8 cellular contexts compared by ENCODE assay signal in the genomic region with DNA sequence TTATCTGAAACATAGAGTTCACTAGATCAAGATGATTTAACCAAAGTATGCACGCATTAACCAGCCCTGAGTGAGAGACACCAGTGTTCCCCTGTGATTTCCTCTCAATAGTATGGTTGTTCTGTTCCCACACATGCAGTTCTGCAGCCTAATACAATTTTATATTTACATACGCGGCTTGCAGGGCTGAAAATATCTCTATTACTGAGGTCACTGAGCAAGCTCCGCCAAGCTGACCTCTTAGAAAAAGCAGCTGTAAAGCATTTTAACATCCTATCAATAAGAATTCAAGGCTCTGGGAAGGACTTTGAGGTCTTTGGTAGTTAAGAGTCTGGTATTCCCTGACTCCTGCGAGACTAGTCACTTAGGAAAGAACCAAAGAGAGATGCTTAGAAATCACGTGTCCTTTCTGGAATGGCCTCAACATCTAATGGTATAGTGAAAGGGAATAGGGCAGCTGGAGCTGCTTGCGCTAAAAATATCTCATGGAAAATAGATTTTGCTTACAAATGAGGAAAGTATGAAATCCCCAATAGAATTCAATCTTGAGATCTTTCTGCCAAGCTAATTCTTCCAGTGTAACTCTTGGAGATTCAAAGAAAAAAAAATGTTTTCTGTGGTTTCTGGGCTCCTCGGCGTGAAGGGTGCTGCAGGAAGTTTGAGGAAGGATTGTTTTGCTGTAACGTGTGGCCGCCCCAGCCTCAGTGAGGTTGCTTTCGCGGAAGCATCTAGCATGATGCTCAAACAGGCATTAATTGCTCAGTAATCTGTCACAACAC. TPM values are rescaled to one million over a fixed set of nuclear protein-coding genes. Genes with fewer than 3 reads are reported as not detected.
DNase-seq lines count a peak whose midpoint lies in the region; ATAC-seq and TF ChIP-seq lines count a peak whose summit lies in the region.

No MANE protein-coding gene starts in this region.

- in situ Hi-C loops in astrocyte of the spinal cord (cut with HindIII; ENCODE audit: low sequenced_read_pairs): no loop called here

- no peaks in the 10 kb centered on the region for H3K9me3 ChIP-seq in muscle layer of duodenum (ENCODE audit: control insufficient read depth in 1 of 2, low read length in 2 of 2)

- peak overlapping the region; percentile 43 for H3K27ac ChIP-seq in muscle layer of duodenum (ENCODE audit: low read length)

- TF ChIP-seq CTCF in BJ (IDR thresholded peaks at IDR 0.05; ENCODE audit: insufficient read depth, low read depth, low read length): no peak
- no peak for TF ChIP-seq CTCF in astrocyte of the spinal cord (IDR thresholded peaks at IDR 0.05; ENCODE audit: low read depth, low read length)

- H3K36me3 ChIP-seq in BJ (ENCODE audit: control insufficient read depth, insufficient read depth, low read length) (no peaks in the 10 kb centered on the region; the same call in 1 of the 2 replicates), muscle layer of duodenum (ENCODE audit: control insufficient read depth in 1 of 2, insufficient read depth in 2 of 2, low read length in 2 of 2) (no peaks in the 10 kb centered on the region)

- CTCF ChIA-PET in BJ (lab: Yijun Ruan, JAX): interaction anchor here (1.7 kb wide), 2 partner anchors 11 to 19 kb away, joined by 3 to 5 read pairs; no protein-coding TSS in a partner anchor

- peak; percentile 58 for ATAC-seq in GM21381 (IDR thresholded peaks at IDR 0.05; ENCODE audit: unreplicated experiment)
- ATAC-seq in GM21526 (IDR thresholded peaks at IDR 0.05; ENCODE audit: low FRiP score, unreplicated experiment): no peak

- H3K27me3 ChIP-seq in BJ (ENCODE audit: control insufficient read depth, insufficient read depth, low read length) (no peaks in the 10 kb centered on the region), muscle layer of duodenum (ENCODE audit: low read depth, low read length) (no peaks in the 10 kb centered on the region)

- H3K4me3 ChIP-seq in BJ (ENCODE audit: low read depth, low read length): peak overlapping the region; percentile 32
- H3K4me3 ChIP-seq in astrocyte of the spinal cord (ENCODE audit: low read depth, low read length): peak overlapping the region; percentile 14
- peak overlapping the region; percentile 31 to 58 for H3K4me3 ChIP-seq in muscle layer of duodenum (ENCODE audit: low read depth in 1 of 2, low read length in 2 of 2)

- H3K4me1 ChIP-seq in muscle layer of duodenum (ENCODE audit: control insufficient read depth in 1 of 2, insufficient read depth in 2 of 2, low read length in 2 of 2): peaks cover 3 to 16% of the 10 kb centered on the region in 2 donors

- POLR2A ChIA-PET in BJ (lab: Charles Lee): no interaction called here

- DNase-seq in BJ (ENCODE audit: low read depth) (no peak), NCI-H2081 treated with DMSO at 0.1 percent for 48 hours (lab: John Stamatoyannopoulos, UW) (peak; percentile 14), astrocyte of the spinal cord (ENCODE audit: low read depth, low spot score) (peak; percentile 79), NCI-H510A treated with DMSO at 0.1 percent for 48 hours (lab: John Stamatoyannopoulos, UW) (no peak), NCI-H82 (lab: John Stamatoyannopoulos, UW) (no peak)

RNA-seq across cellular contexts. Expression of a gene that starts 59.2 kb away (rescaled TPM):
- polyA plus RNA-seq in BJ (2011; rRNA removed): 62.7 and 71.0 TPM in 2 replicates
- polyA minus RNA-seq in BJ (2011; rRNA and poly(A)+ RNA removed): 76.6 and 96.1 TPM in 2 replicates

Comparison
In these comparisons a context has a peak if more than half of its experiments do, and no peak if none do; other contexts are left out.
1. DNase-seq: peak in NCI-H2081 treated with DMSO at 0.1 percent for 48 hours (single experiment) and astrocyte of the spinal cord (single experiment); none in BJ (single experiment), NCI-H510A treated with DMSO at 0.1 percent for 48 hours (single experiment) and NCI-H82 (single experiment).
2. Peak in every context shown above with its lines, with median percentiles within 50 percentile points of each other: H3K4me3 ChIP-seq.